ENCODE assay signal across 9 cellular contexts in the genomic region with DNA sequence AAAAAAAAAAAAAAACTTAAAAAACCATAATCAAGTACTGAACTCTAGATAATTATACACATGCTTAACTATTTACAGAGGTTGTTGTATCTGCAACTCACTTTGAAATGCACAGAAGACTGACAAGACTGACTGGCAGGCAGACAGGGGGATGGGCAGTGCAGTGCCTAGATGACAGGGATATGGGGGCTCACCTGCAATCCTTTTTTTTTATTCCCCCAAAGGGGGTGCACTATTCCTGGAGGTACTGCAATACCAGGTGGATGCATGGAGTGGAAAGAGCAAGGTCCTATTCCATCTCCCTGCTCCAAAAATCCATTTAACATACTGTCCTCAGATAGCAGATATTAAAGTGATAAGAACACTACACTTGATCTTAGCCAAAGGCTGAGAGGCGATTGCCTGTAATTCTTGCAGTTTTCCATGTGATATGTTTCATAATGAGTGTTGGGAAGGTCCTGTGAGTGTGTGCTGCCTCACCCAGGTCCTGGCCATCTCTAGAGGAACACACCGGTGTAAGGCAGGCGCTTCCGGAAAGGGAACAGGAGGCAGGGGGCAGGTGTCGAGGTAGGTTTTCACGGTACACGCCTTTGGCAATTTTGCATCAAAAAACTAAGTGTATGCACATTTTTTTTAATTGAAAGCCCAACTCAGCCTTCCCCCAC. TPM values are rescaled to one million over a fixed set of nuclear protein-coding genes. Genes with fewer than 3 reads are reported as not detected.
DNase-seq lines count a peak whose midpoint lies in the region; ATAC-seq, FAIRE-seq and TF ChIP-seq lines count a peak whose summit lies in the region.
"Had no signal": no experiment of that assay in that cellular context is flagged by ENCODE, and none has a peak within 500 bp of the region (broad histone marks: within the 10 kb centered on the region; RNA-seq: fewer than 3 reads in every experiment).

No MANE protein-coding gene starts in this region.

- H3K4me2 ChIP-seq in SK-N-SH, result no peak overlapping the region

- H3K36me3 ChIP-seq in HUES48 (ENCODE audit: control insufficient read depth, insufficient read depth, low read length) (peaks cover 46% of the 10 kb centered on the region), colonic mucosa (peaks cover 13% of the 10 kb centered on the region), mucosa of stomach (ENCODE audit: control insufficient read depth, insufficient read depth, low read length) (peaks cover 15% of the 10 kb centered on the region), SK-N-SH (replicated peaks in 1 of 2; ENCODE audit: control insufficient read depth in 1 of 2, insufficient read depth in 2 of 2, low read length in 1 of 2) (peaks cover 8 to 66% of the 10 kb centered on the region in 2 experiments)

- no peak for FAIRE-seq in urothelium cell line (lab: Jason Lieb, UNC)

- WGBS in SK-N-SH (ENCODE audit: low lambda C conversion rate), result 92% methylated on average over 7 of the region's 7 CpGs

- H3K4me1 ChIP-seq in HUES48 (ENCODE audit: control insufficient read depth, insufficient read depth, low read length) (peaks cover 8% of the 10 kb centered on the region), colonic mucosa (peaks cover 8% of the 10 kb centered on the region), mucosa of stomach (ENCODE audit: control insufficient read depth, insufficient read depth, low read length) (peaks cover 22% of the 10 kb centered on the region), SK-N-SH (ENCODE audit: control insufficient read depth in 1 of 2, insufficient read depth in 2 of 2, low read depth in 1 of 2, low read length in 1 of 2) (peaks cover 4 to 21% of the 10 kb centered on the region in 2 experiments; a peak in 3 of 4 replicates)

- no peaks in the 10 kb centered on the region for H3K9me3 ChIP-seq in HUES48 (ENCODE audit: control insufficient read depth, insufficient read depth, low read length)
- H3K9me3 ChIP-seq in colonic mucosa, result no peaks in the 10 kb centered on the region
- H3K9me3 ChIP-seq in mucosa of stomach (ENCODE audit: control insufficient read depth, low read length), result no peaks in the 10 kb centered on the region
- H3K9me3 ChIP-seq in SK-N-SH, result no peaks in the 10 kb centered on the region

- H4K20me1 ChIP-seq in SK-N-SH (ENCODE audit: insufficient read depth), result peaks cover 62% of the 10 kb centered on the region

- no peak for ATAC-seq in stimulated activated naive CD8-positive, alpha-beta T cell treated with anti-CD3 and anti-CD28 coated beads, Interleukin-15, amount 100 ng/mL, for 72 hours
- no peak for ATAC-seq in HG03045 (IDR thresholded peaks at IDR 0.05; ENCODE audit: unreplicated experiment)

- peaks cover 24% of the 10 kb centered on the region for H3F3A ChIP-seq in SK-N-SH (replicated peaks; ENCODE audit: insufficient read depth)

- intact Hi-C loops in colonic mucosa (cut with DNase I), result loop anchor here (10.0 kb wide), 1 partner anchor 50 kb away; the partner anchor contains the start of gene RUVBL1

- TF ChIP-seq CTCF in AG04449 (IDR thresholded peaks at IDR 0.05; ENCODE audit: insufficient read depth, low read length, missing control alignments), result no peak
- TF ChIP-seq CTCF in colonic mucosa (IDR thresholded peaks at IDR 0.05), result no peak
- no peak for TF ChIP-seq CTCF in SK-N-SH (IDR thresholded peaks at IDR 0.05)

- H3K9me2 ChIP-seq in SK-N-SH, result no peaks in the 10 kb centered on the region

- H3K4me1 Mint-ChIP-seq in stimulated activated naive CD8-positive, alpha-beta T cell treated with anti-CD3 and anti-CD28 coated beads, Interleukin-15, amount 100 ng/mL, for 72 hours, result peaks cover 21% of the 10 kb centered on the region

- POLR2A ChIA-PET in AG04449 (lab: Yijun Ruan, JAX) (interaction anchor here (0.9 to 1.8 kb wide), 3 partner anchors 9 to 58 kb away, joined by 3 to 5 read pairs (median 4); no protein-coding TSS in a partner anchor), SK-N-SH (lab: Yijun Ruan, JAX) (no interaction called here)

- H3K4me3 ChIP-seq in AG04449 (ENCODE audit: low read depth, low read length) (peak overlapping the region; percentile 32), HUES48 (ENCODE audit: low read depth, low read length) (peak overlapping the region; percentile 64), colonic mucosa (peak overlapping the region; percentile 45), mucosa of stomach (ENCODE audit: low read length) (peak overlapping the region; percentile 47), SK-N-SH (ENCODE audit: low read depth in 2 of 2, low read length in 1 of 2) (no peak overlapping the region)

- peak overlapping the region in 1 of 2 donors; percentile 78 for H3K4me3 Mint-ChIP-seq in stimulated activated naive CD8-positive, alpha-beta T cell treated with anti-CD3 and anti-CD28 coated beads, Interleukin-15, amount 100 ng/mL, for 72 hours

- no peak overlapping the region for H2AFZ ChIP-seq in SK-N-SH (ENCODE audit: low read depth)

- H3K27me3 ChIP-seq in HUES48 (ENCODE audit: control insufficient read depth, insufficient read depth, low read length) (peaks cover 8% of the 10 kb centered on the region; the same call in 1 of the 2 replicates), colonic mucosa (no peaks in the 10 kb centered on the region), mucosa of stomach (ENCODE audit: control insufficient read depth, insufficient read depth, low read length) (no peaks in the 10 kb centered on the region), SK-N-SH (ENCODE audit: insufficient read depth) (no peaks in the 10 kb centered on the region)

- H3K79me2 ChIP-seq in SK-N-SH (ENCODE audit: insufficient read depth), result peaks cover 12% of the 10 kb centered on the region

- no peak overlapping the region for H3K27ac Mint-ChIP-seq in stimulated activated naive CD8-positive, alpha-beta T cell treated with anti-CD3 and anti-CD28 coated beads, Interleukin-15, amount 100 ng/mL, for 72 hours
- H3K27ac Mint-ChIP-seq: activated naive CD8-positive, alpha-beta T cell treated with anti-CD3 and anti-CD28 coated beads, Interleukin-2, amount 10 ng/mL, durations not matched to agents 7 days and 5 days had no signal

- DNase-seq in AG04449 (ENCODE audit: low read depth, low spot score) (no peak), colonic mucosa (no peak), urothelium cell line (ENCODE audit: low spot score) (no peak), SK-N-SH (no peak)
- no peak for DNase-seq in stimulated activated naive CD8-positive, alpha-beta T cell treated with anti-CD3 and anti-CD28 coated beads, Interleukin-15, amount 100 ng/mL, for 72 hours

- TF ChIP-seq RAD21 in SK-N-SH (IDR thresholded peaks at IDR 0.05; ENCODE audit: low read length), result no peak

- CTCF ChIA-PET in AG04449 (lab: Yijun Ruan, JAX) (interaction anchor here (0.9 to 5.4 kb wide), 11 partner anchors 8 to 487 kb away, joined by 3 to 40 read pairs (median 13); no protein-coding TSS in a partner anchor), SK-N-SH (lab: Yijun Ruan, JAX) (no interaction called here)

- H3K9ac ChIP-seq in HUES48 (ENCODE audit: low read depth, low read length), result no peak overlapping the region
- peak overlapping the region; percentile 1 to 19 for H3K9ac ChIP-seq in colonic mucosa (ENCODE audit: low read depth in 2 of 2, low read length in 2 of 2)
- peak overlapping the region; percentile 46 for H3K9ac ChIP-seq in mucosa of stomach (ENCODE audit: low read length)
- H3K9ac ChIP-seq in SK-N-SH, result no peak overlapping the region

- H3K27ac ChIP-seq in HUES48 (ENCODE audit: low read depth, low read length) (no peak overlapping the region), colonic mucosa (peak overlapping the region; percentile 26), SK-N-SH (ENCODE audit: low read depth in 2 of 2, low read length in 1 of 2) (no peak overlapping the region)

- TF ChIP-seq EP300 in SK-N-SH (IDR thresholded peaks at IDR 0.05; ENCODE audit: borderline replicate concordance in 1 of 2, low read depth in 1 of 2, low read length in 1 of 2), result no peak

- H3K27me3 Mint-ChIP-seq in stimulated activated naive CD8-positive, alpha-beta T cell treated with anti-CD3 and anti-CD28 coated beads, Interleukin-15, amount 100 ng/mL, for 72 hours, result no peaks in the 10 kb centered on the region
- H3K27me3 Mint-ChIP-seq: activated naive CD8-positive, alpha-beta T cell treated with anti-CD3 and anti-CD28 coated beads, Interleukin-2, amount 10 ng/mL, durations not matched to agents 7 days and 5 days had no signal

- no peaks in the 10 kb centered on the region for H3K9me3 Mint-ChIP-seq in stimulated activated naive CD8-positive, alpha-beta T cell treated with anti-CD3 and anti-CD28 coated beads, Interleukin-15, amount 100 ng/mL, for 72 hours
- H3K9me3 Mint-ChIP-seq: activated naive CD8-positive, alpha-beta T cell treated with anti-CD3 and anti-CD28 coated beads, Interleukin-2, amount 10 ng/mL, durations not matched to agents 7 days and 5 days had no signal

TF ChIP-seq in SK-N-SH, 30 proteins besides CTCF, POLR2A, EP300 and RAD21 (continues in another document):
- TF ChIP-seq GABPA (IDR thresholded peaks at IDR 0.05; ENCODE audit: low read depth) (no peak), TCF12 (IDR thresholded peaks at IDR 0.05) (no peak), JUND (IDR thresholded peaks at IDR 0.05) (no peak), RXRA (IDR thresholded peaks at IDR 0.05; ENCODE audit: borderline replicate concordance, low read depth) (no peak), RFX5 (IDR thresholded peaks at IDR 0.05; ENCODE audit: low read length) (no peak), POLR2AphosphoS5 (IDR thresholded peaks at IDR 0.05; ENCODE audit: low read depth, low read length) (no peak), TAF1 (IDR thresholded peaks at IDR 0.05; ENCODE audit: borderline replicate concordance, low read depth, low read length) (no peak), EZH2phosphoT487 (IDR thresholded peaks at IDR 0.05; ENCODE audit: borderline replicate concordance, low read depth) (no peak), CHD2 (IDR thresholded peaks at IDR 0.05; ENCODE audit: low read length, partially characterized antibody) (no peak), FOXJ3 (CRISPR knock-in tag; IDR thresholded peaks at IDR 0.05) (no peak), ELF1 (IDR thresholded peaks at IDR 0.05) (no peak), MEF2A (IDR thresholded peaks at IDR 0.05; ENCODE audit: borderline replicate concordance, low read depth) (no peak)

RNA-seq across cellular contexts. Expression of gene SEC61A1, which starts 22.7 kb away (rescaled TPM):
- total RNA-seq in colonic mucosa, result 100 to 1,000 TPM; 184 to 250 TPM
- polyA plus RNA-seq in SK-N-SH (2012; rRNA removed), result 153 and 215 TPM in 2 replicates
- 122 and 161 TPM in 2 replicates for polyA plus RNA-seq in SK-N-SH (2012; cell fraction: cytosol; rRNA removed)
- polyA plus RNA-seq in SK-N-SH (2012; cell fraction: nucleus; rRNA removed), result 160 and 215 TPM in 2 replicates

RNA-seq across cellular contexts. Expression of gene RUVBL1, which starts 48.6 kb away (rescaled TPM):
- 10 to 100 TPM; 16.1 to 48.2 TPM for total RNA-seq in colonic mucosa
- 140 and 145 TPM in 2 replicates for polyA plus RNA-seq in SK-N-SH (2012; rRNA removed)
- polyA plus RNA-seq in SK-N-SH (2012; cell fraction: cytosol; rRNA removed), result 148 and 151 TPM in 2 replicates
- 68.4 and 76.8 TPM in 2 replicates for polyA plus RNA-seq in SK-N-SH (2012; cell fraction: nucleus; rRNA removed)

Comparison
In these comparisons a context has a peak if more than half of its experiments do, and no peak if none do; other contexts are left out.
1. H3K4me3 ChIP-seq: peak in AG04449 (single experiment), HUES48 (single experiment), colonic mucosa (single experiment) and mucosa of stomach (single experiment); none in SK-N-SH (0 of 2).
2. H3K9ac ChIP-seq: peak in colonic mucosa (2 of 2) and mucosa of stomach (single experiment); none in HUES48 (single experiment) and SK-N-SH (single experiment).